In genomic region chr14:45212231-45212630, GRCh38 we compare ENCODE assay signal across 20 cellular contexts. TPM values are rescaled to one million over a fixed set of nuclear protein-coding genes. Genes with fewer than 3 reads are reported as not detected.
DNase-seq lines count a peak whose midpoint lies in the region; ATAC-seq and TF ChIP-seq lines count a peak whose summit lies in the region.
"Had no signal": no experiment of that assay in that cellular context is flagged by ENCODE, and none has a peak within 500 bp of the region (broad histone marks: within the 10 kb centered on the region; RNA-seq: fewer than 3 reads in every experiment).

No MANE protein-coding gene starts in this region.

- no peak overlapping the region for H2AK5ac ChIP-seq in mesenchymal stem cell (ENCODE audit: low read length, severe bottlenecking)

- H3K9ac ChIP-seq in HUES6 (ENCODE audit: low read length), result no peak overlapping the region
- H3K9ac ChIP-seq in mesenchymal stem cell (ENCODE audit: low read length), result no peak overlapping the region
- H3K9ac ChIP-seq: BLaER1 had no signal

- no peak overlapping the region for H4K91ac ChIP-seq in mesenchymal stem cell (ENCODE audit: low read length)

- H3K27me3 ChIP-seq in HUES6 (ENCODE audit: control insufficient read depth, insufficient read depth, low read length) (no peaks in the 10 kb centered on the region), mesenchymal stem cell (ENCODE audit: control insufficient read depth in 1 of 2, insufficient read depth in 1 of 2, low read length in 2 of 2) (no peaks in the 10 kb centered on the region)
- H3K27me3 ChIP-seq: BLaER1 had no signal

- no peak overlapping the region for H3K4ac ChIP-seq in mesenchymal stem cell (ENCODE audit: low read depth in 1 of 2, low read length in 2 of 2)

- H3K4me3 Mint-ChIP-seq in endothelial cell (ENCODE audit: unreplicated experiment), result peak overlapping the region; percentile 28
- H3K4me3 Mint-ChIP-seq: CD4-positive, alpha-beta memory T cell had no signal

- no peaks in the 10 kb centered on the region for H3K9me3 Mint-ChIP-seq in endothelial cell (ENCODE audit: unreplicated experiment)
- H3K9me3 Mint-ChIP-seq: CD4-positive, alpha-beta memory T cell had no signal

- TF ChIP-seq CTCF in endothelial cell (IDR thresholded peaks at IDR 0.05; ENCODE audit: unreplicated experiment), result no peak

- peak overlapping the region; percentile 56; the same call in 1 of the 2 replicates for H3K27ac ChIP-seq in HUES6 (ENCODE audit: low read depth, low read length)
- H3K27ac ChIP-seq in mesenchymal stem cell (ENCODE audit: low read length, poor library complexity, severe bottlenecking), result peak overlapping the region; percentile 10
- H3K27ac ChIP-seq: BLaER1, SK-N-MC had no signal

- H3K4me1 Mint-ChIP-seq in endothelial cell (ENCODE audit: unreplicated experiment), result peaks cover 8% of the 10 kb centered on the region

- H2BK15ac ChIP-seq in mesenchymal stem cell (ENCODE audit: low read depth, poor library complexity, severe bottlenecking), result no peak overlapping the region

- H2AFZ ChIP-seq in mesenchymal stem cell (ENCODE audit: low read depth, low read length), result no peak overlapping the region

- H2BK12ac ChIP-seq in mesenchymal stem cell (ENCODE audit: low read length in 2 of 2), result no peak overlapping the region

- H3K18ac ChIP-seq in mesenchymal stem cell (ENCODE audit: low read depth in 1 of 2, low read length in 2 of 2), result no peak overlapping the region

- H2BK120ac ChIP-seq in mesenchymal stem cell (ENCODE audit: low read depth, low read length), result no peak overlapping the region

- H3K9me3 ChIP-seq in HUES6 (ENCODE audit: control insufficient read depth, insufficient read depth, low read depth, low read length) (no peaks in the 10 kb centered on the region), mesenchymal stem cell (ENCODE audit: control insufficient read depth, low read length) (no peaks in the 10 kb centered on the region)
- H3K9me3 ChIP-seq: BLaER1 had no signal

- peak overlapping the region; percentile 0 for H3K27ac Mint-ChIP-seq in endothelial cell (ENCODE audit: unreplicated experiment)

- 100% methylated on average over 1 of the region's 3 CpGs for WGBS in mesenchymal stem cell

- H3K4me2 ChIP-seq in mesenchymal stem cell (ENCODE audit: low read length, poor library complexity, severe bottlenecking), result no peak overlapping the region
- H3K4me2 ChIP-seq: BLaER1 had no signal

- intact Hi-C loops in cardiac septum (cut with DNase I), result no loop called here

- no peak overlapping the region; the same call in 1 of the 2 replicates for H3K4me3 ChIP-seq in HUES6 (ENCODE audit: low read depth, low read length)
- H3K4me3 ChIP-seq in mesenchymal stem cell (ENCODE audit: insufficient read depth in 1 of 2, low read depth in 1 of 2, low read length in 2 of 2), result no peak overlapping the region
- H3K4me3 ChIP-seq: BLaER1, SK-N-MC had no signal

- no peak overlapping the region for H2BK5ac ChIP-seq in mesenchymal stem cell (ENCODE audit: low read depth, low read length, poor library complexity, severe bottlenecking)

- peaks cover 2% of the 10 kb centered on the region for H3K27me3 Mint-ChIP-seq in endothelial cell (ENCODE audit: unreplicated experiment)
- H3K27me3 Mint-ChIP-seq: CD4-positive, alpha-beta memory T cell had no signal

- H3K23ac ChIP-seq in mesenchymal stem cell (ENCODE audit: low read length in 2 of 2), result no peak overlapping the region

- H3K36me3 Mint-ChIP-seq in endothelial cell (ENCODE audit: low read depth, unreplicated experiment), result peaks cover 26% of the 10 kb centered on the region

- DNase-seq in ELF-1 (ENCODE audit: low read depth, low spot score) (peak; percentile 74), endothelial cell (ENCODE audit: low spot score) (no peak), mesenchymal stem cell (no peak), NCI-H82 (lab: John Stamatoyannopoulos, UW) (no peak), NCI-H146 (lab: John Stamatoyannopoulos, UW) (no peak), cardiac septum (ENCODE audit: low spot score) (no peak)
- DNase-seq: Calu3, DMS53, EL, HCEC 1CT, NCI-H1092 treated with DMSO at 0.1 percent for 48 hours, NCI-H2081 treated with DMSO at 0.1 percent for 48 hours, NCI-H446 treated with DMSO at 0.1 percent for 48 hours, OCI-M1, SHP77 had no signal

- H3K4me1 ChIP-seq in HUES6 (ENCODE audit: control insufficient read depth, insufficient read depth, low read length) (peaks cover 13% of the 10 kb centered on the region), mesenchymal stem cell (ENCODE audit: control insufficient read depth, insufficient read depth, low read depth, low read length) (peaks cover 8% of the 10 kb centered on the region)
- H3K4me1 ChIP-seq: BLaER1 had no signal

- H3K79me1 ChIP-seq in mesenchymal stem cell (replicated peaks; ENCODE audit: low read length, poor library complexity, severe bottlenecking), result peaks cover 5% of the 10 kb centered on the region

- H3K36me3 ChIP-seq in HUES6 (ENCODE audit: control insufficient read depth, insufficient read depth, low read length) (peaks cover 70% of the 10 kb centered on the region), mesenchymal stem cell (ENCODE audit: control insufficient read depth in 1 of 2, insufficient read depth in 2 of 2, low read depth in 1 of 2, low read length in 2 of 2) (peaks cover 0 to 50% of the 10 kb centered on the region in 2 experiments)

- H4K8ac ChIP-seq in mesenchymal stem cell (ENCODE audit: low read length), result no peak overlapping the region

- no peak overlapping the region for H3K14ac ChIP-seq in mesenchymal stem cell (ENCODE audit: low read length in 2 of 2)

- ATAC-seq in GM21423 (IDR thresholded peaks at IDR 0.05; ENCODE audit: unreplicated experiment), result no peak

RNA-seq across cellular contexts. Expression of gene MIS18BP1, which starts 40.8 kb away (rescaled TPM):
- total RNA-seq in endothelial cell (ENCODE audit: unreplicated experiment), result 51.3 TPM
- polyA plus RNA-seq in mesenchymal stem cell (2013, experiment 1 of 2), result 16.1 TPM
- 15.4 TPM for polyA plus RNA-seq in mesenchymal stem cell (2013, experiment 2 of 2)
- 9.7 TPM for total RNA-seq in cardiac septum
